ENCODE assay signal across 40 cellular contexts in genomic region chr4:163300445-163300844, GRCh38. TPM values are rescaled to one million over a fixed set of nuclear protein-coding genes. Genes with fewer than 3 reads are reported as not detected.
"Had no signal": no experiment of that assay in that cellular context is flagged by ENCODE, and none has a peak within 500 bp of the region (broad histone marks: within the 10 kb centered on the region; RNA-seq: fewer than 3 reads in every experiment).

No MANE protein-coding gene starts in this region.

- H3K27me3 Mint-ChIP-seq: activated CD4-positive, alpha-beta memory T cell treated with anti-CD3 and anti-CD28 coated beads, Interleukin-2, amount 10 ng/mL, durations not matched to agents 7 days and 5 days; activated CD4-positive, alpha-beta T cell treated with anti-CD3 and anti-CD28 coated beads, Interleukin-2, amount 10 ng/mL, durations not matched to agents 7 days and 5 days; activated CD8-positive, alpha-beta memory T cell treated with anti-CD3 and anti-CD28 coated beads, Interleukin-2, amount 10 ng/mL, durations not matched to agents 7 days and 5 days; activated T-cell treated with anti-CD3 and anti-CD28 coated beads, Interleukin-2, amount 50 U/mL, for 24 hours; activated T-helper 17 cell treated with anti-CD3 and anti-CD28 coated beads, Interleukin-2, amount 50 U/mL, for 72 hours had no signal

- DNase-seq: activated CD4-positive, alpha-beta memory T cell treated with anti-CD3 and anti-CD28 coated beads, Interleukin-2, amount 10 ng/mL, durations not matched to agents 7 days and 5 days; activated CD4-positive, alpha-beta T cell treated with anti-CD3 and anti-CD28 coated beads for 1 hour; activated CD4-positive, alpha-beta T cell treated with anti-CD3 and anti-CD28 coated beads for 36 hours; activated CD4-positive, alpha-beta T cell treated with anti-CD3 and anti-CD28 coated beads for 48 hours; activated CD4-positive, alpha-beta T cell treated with anti-CD3 and anti-CD28 coated beads, Interleukin-2, amount 10 ng/mL, durations not matched to agents 7 days and 5 days; activated CD4-positive, alpha-beta T cell treated with anti-CD3 and anti-CD28 coated beads, Interleukin-2, amount 50 U/mL, for 48 hours; activated CD4-positive, CD25-positive, alpha-beta regulatory T cell; activated CD8-positive, alpha-beta memory T cell treated with anti-CD3 and anti-CD28 coated beads for 24 hours; activated CD8-positive, alpha-beta memory T cell treated with anti-CD3 and anti-CD28 coated beads, Interleukin-2, amount 10 ng/mL, durations not matched to agents 7 days and 5 days; activated CD8-positive, alpha-beta memory T cell treated with anti-CD3 and anti-CD28 coated beads, Interleukin-2, amount 50 U/mL, for 48 hours; activated CD8-positive, alpha-beta T cell treated with anti-CD3 and anti-CD28 coated beads, Interleukin-2, amount 10 ng/mL, durations not matched to agents 7 days and 5 days; activated effector memory CD4-positive, alpha-beta T cell treated with anti-CD3 and anti-CD28 coated beads, Interleukin-2, amount 50 U/mL, for 16 hours; activated gamma-delta T cell treated with Interleukin-2 at 50 U/mL for 16 hours; activated naive CD4-positive, alpha-beta T cell; activated naive CD4-positive, alpha-beta T cell treated with anti-CD3 and anti-CD28 coated beads for 36 hours; activated naive CD4-positive, alpha-beta T cell treated with anti-CD3 and anti-CD28 coated beads, Interleukin-2, amount 50 U/mL, for 16 hours; activated naive CD8-positive, alpha-beta T cell treated with anti-CD3 and anti-CD28 coated beads for 36 hours; activated T-cell treated with anti-CD3 and anti-CD28 coated beads, Interleukin-2, amount 50 U/mL, for 24 hours; activated T-cell treated with anti-CD3 and anti-CD28 coated beads, Interleukin-2, amount 50 U/mL, for 48 hours; adrenal gland; amniotic stem cell; aorta; body of pancreas; brain microvascular endothelial cell; central memory CD4-positive, alpha-beta T cell; T-helper 1 cell; T-helper 2 cell; T-helper 9 cell had no signal

- H3K4me1 Mint-ChIP-seq: activated CD4-positive, alpha-beta memory T cell treated with anti-CD3 and anti-CD28 coated beads, Interleukin-2, amount 10 ng/mL, durations not matched to agents 7 days and 5 days; activated CD4-positive, alpha-beta T cell treated with anti-CD3 and anti-CD28 coated beads for 36 hours; activated CD4-positive, alpha-beta T cell treated with anti-CD3 and anti-CD28 coated beads, Interleukin-2, amount 10 ng/mL, durations not matched to agents 7 days and 5 days; activated CD8-positive, alpha-beta memory T cell treated with anti-CD3 and anti-CD28 coated beads, Interleukin-2, amount 10 ng/mL, durations not matched to agents 7 days and 5 days; activated naive CD8-positive, alpha-beta T cell treated with anti-CD3 and anti-CD28 coated beads for 36 hours; activated T-helper 17 cell treated with anti-CD3 and anti-CD28 coated beads, Interleukin-2, amount 50 U/mL, for 72 hours; WTC11 had no signal

- H3K36me3 ChIP-seq: adrenal gland, brain microvascular endothelial cell, breast epithelium had no signal

- H3K36me3 Mint-ChIP-seq: activated CD8-positive, alpha-beta memory T cell treated with anti-CD3 and anti-CD28 coated beads, Interleukin-2, amount 10 ng/mL, durations not matched to agents 7 days and 5 days; activated naive CD4-positive, alpha-beta T cell treated with anti-CD3 and anti-CD28 coated beads, Interleukin-2, amount 50 U/mL, for 72 hours; activated naive CD8-positive, alpha-beta T cell treated with anti-CD3 and anti-CD28 coated beads for 36 hours; WTC11 had no signal

- H3K27me3 ChIP-seq: adrenal gland, body of pancreas, brain microvascular endothelial cell, breast epithelium had no signal

- H3K9me3 Mint-ChIP-seq: activated CD4-positive, alpha-beta memory T cell treated with anti-CD3 and anti-CD28 coated beads, Interleukin-2, amount 10 ng/mL, durations not matched to agents 7 days and 5 days; activated CD4-positive, alpha-beta T cell treated with anti-CD3 and anti-CD28 coated beads, Interleukin-2, amount 10 ng/mL, durations not matched to agents 7 days and 5 days; activated naive CD4-positive, alpha-beta T cell treated with anti-CD3 and anti-CD28 coated beads for 36 hours; activated naive CD4-positive, alpha-beta T cell treated with anti-CD3 and anti-CD28 coated beads, Interleukin-2, amount 50 U/mL, for 72 hours; activated naive CD8-positive, alpha-beta T cell treated with anti-CD3 and anti-CD28 coated beads for 36 hours; activated T-cell treated with anti-CD3 and anti-CD28 coated beads, Interleukin-2, amount 50 U/mL, for 24 hours; activated T-helper 1 cell treated with anti-CD3 and anti-CD28 coated beads, Interleukin-12 subunit alpha, Interleukin-12 subunit beta, Interleukin-2, Interleukin-4 antibody, amounts not matched to agents 30 ng/mL and 10 ng/mL and 1 ng/mL, durations not matched to agents 14 hours and 24 hours and 36 hours; activated T-helper 17 cell treated with anti-CD3 and anti-CD28 coated beads, Interleukin-2, amount 50 U/mL, for 72 hours; T-helper 1 cell treated with Interleukin-12 subunit alpha and Interleukin-12 subunit beta and Interleukin-4 antibody, amounts not matched to agents 30 μg/mL and 1 μg/mL, for 36 hours; T-helper 2 cell treated with Interferon-gamma antibody and Interleukin-4, amounts not matched to agents 5 μg/mL and 100 μg/mL, for 36 hours had no signal

- H3K4me1 ChIP-seq: adrenal gland, body of pancreas, breast epithelium had no signal

- ATAC-seq: activated CD4-positive, alpha-beta T cell treated with anti-CD3 and anti-CD28 coated beads for 36 hours; activated CD4-positive, CD25-positive, alpha-beta regulatory T cell treated with anti-CD3 and anti-CD28 coated beads, Interleukin-2, amount 50 U/mL, for 24 hours; activated CD8-positive, alpha-beta memory T cell treated with anti-CD3 and anti-CD28 coated beads, Interleukin-2, amount 10 ng/mL, durations not matched to agents 7 days and 5 days; activated CD8-positive, alpha-beta T cell treated with anti-CD3 and anti-CD28 coated beads, Interleukin-2, amount 10 ng/mL, durations not matched to agents 7 days and 5 days; activated naive CD4-positive, alpha-beta T cell treated with anti-CD3 and anti-CD28 coated beads, Interleukin-2, amount 50 U/mL, for 72 hours; activated T-helper 17 cell treated with anti-CD3 and anti-CD28 coated beads, Interleukin-2, amount 50 U/mL, for 72 hours; body of pancreas; WTC11 had no signal

- H3K27ac ChIP-seq: adrenal gland, body of pancreas, brain microvascular endothelial cell, breast epithelium, VCaP had no signal

- H3K4me3 ChIP-seq: adrenal gland, body of pancreas, breast epithelium had no signal

- H3K9me3 ChIP-seq: adrenal gland, body of pancreas had no signal

- H3K4me3 Mint-ChIP-seq: activated CD4-positive, alpha-beta memory T cell treated with anti-CD3 and anti-CD28 coated beads, Interleukin-2, amount 10 ng/mL, durations not matched to agents 7 days and 5 days; activated CD4-positive, alpha-beta T cell treated with anti-CD3 and anti-CD28 coated beads for 36 hours; activated CD4-positive, alpha-beta T cell treated with anti-CD3 and anti-CD28 coated beads, Interleukin-2, amount 10 ng/mL, durations not matched to agents 7 days and 5 days; activated CD8-positive, alpha-beta memory T cell treated with anti-CD3 and anti-CD28 coated beads, Interleukin-2, amount 10 ng/mL, durations not matched to agents 7 days and 5 days; activated CD8-positive, alpha-beta T cell treated with anti-CD3 and anti-CD28 coated beads, Interleukin-2, amount 10 ng/mL, durations not matched to agents 7 days and 5 days; activated naive CD4-positive, alpha-beta T cell treated with anti-CD3 and anti-CD28 coated beads for 36 hours; activated naive CD8-positive, alpha-beta T cell treated with anti-CD3 and anti-CD28 coated beads for 36 hours; activated T-cell treated with anti-CD3 and anti-CD28 coated beads, Interleukin-2, amount 50 U/mL, for 24 hours; activated T-helper 1 cell treated with anti-CD3 and anti-CD28 coated beads, Interleukin-12 subunit alpha, Interleukin-12 subunit beta, Interleukin-2, Interleukin-4 antibody, amounts not matched to agents 30 ng/mL and 10 ng/mL and 1 ng/mL, durations not matched to agents 14 hours and 24 hours and 36 hours; activated T-helper 17 cell treated with anti-CD3 and anti-CD28 coated beads, Interleukin-2, amount 50 U/mL, for 72 hours; T-helper 1 cell treated with Interleukin-12 subunit alpha and Interleukin-12 subunit beta and Interleukin-4 antibody, amounts not matched to agents 30 μg/mL and 1 μg/mL, for 36 hours; T-helper 2 cell treated with Interferon-gamma antibody and Interleukin-4, amounts not matched to agents 5 μg/mL and 100 μg/mL, for 36 hours; WTC11 had no signal

- FAIRE-seq: astrocyte, TTC549 had no signal

- H3K27ac Mint-ChIP-seq: activated CD4-positive, alpha-beta memory T cell treated with anti-CD3 and anti-CD28 coated beads, Interleukin-2, amount 10 ng/mL, durations not matched to agents 7 days and 5 days; activated CD4-positive, alpha-beta T cell treated with anti-CD3 and anti-CD28 coated beads for 36 hours; activated CD4-positive, alpha-beta T cell treated with anti-CD3 and anti-CD28 coated beads, Interleukin-2, amount 10 ng/mL, durations not matched to agents 7 days and 5 days; activated CD8-positive, alpha-beta memory T cell treated with anti-CD3 and anti-CD28 coated beads, Interleukin-2, amount 10 ng/mL, durations not matched to agents 7 days and 5 days; activated CD8-positive, alpha-beta T cell treated with anti-CD3 and anti-CD28 coated beads, Interleukin-2, amount 10 ng/mL, durations not matched to agents 7 days and 5 days; activated naive CD4-positive, alpha-beta T cell treated with anti-CD3 and anti-CD28 coated beads for 36 hours; activated naive CD4-positive, alpha-beta T cell treated with anti-CD3 and anti-CD28 coated beads, Interleukin-2, amount 50 U/mL, for 72 hours; activated naive CD8-positive, alpha-beta T cell treated with anti-CD3 and anti-CD28 coated beads for 36 hours; activated T-cell treated with anti-CD3 and anti-CD28 coated beads, Interleukin-2, amount 50 U/mL, for 24 hours; activated T-helper 1 cell treated with anti-CD3 and anti-CD28 coated beads, Interleukin-12 subunit alpha, Interleukin-12 subunit beta, Interleukin-2, Interleukin-4 antibody, amounts not matched to agents 30 ng/mL and 10 ng/mL and 1 ng/mL, durations not matched to agents 14 hours and 24 hours and 36 hours; activated T-helper 17 cell treated with anti-CD3 and anti-CD28 coated beads, Interleukin-2, amount 50 U/mL, for 72 hours; T-helper 1 cell treated with Interleukin-12 subunit alpha and Interleukin-12 subunit beta and Interleukin-4 antibody, amounts not matched to agents 30 μg/mL and 1 μg/mL, for 36 hours; T-helper 2 cell treated with Interferon-gamma antibody and Interleukin-4, amounts not matched to agents 5 μg/mL and 100 μg/mL, for 36 hours; WTC11 had no signal

RNA-seq across cellular contexts. Expression of gene NPY1R, which starts 32.0 kb away (rescaled TPM):
- total RNA-seq: activated CD4-positive, alpha-beta memory T cell treated with anti-CD3 and anti-CD28 coated beads, Interleukin-2, amount 10 ng/mL, durations not matched to agents 7 days and 5 days; activated CD4-positive, alpha-beta T cell treated with anti-CD3 and anti-CD28 coated beads for 36 hours; activated CD4-positive, alpha-beta T cell treated with anti-CD3 and anti-CD28 coated beads, Interleukin-2, amount 10 ng/mL, durations not matched to agents 7 days and 5 days; activated CD8-positive, alpha-beta memory T cell treated with anti-CD3 and anti-CD28 coated beads, Interleukin-2, amount 10 ng/mL, durations not matched to agents 7 days and 5 days; activated CD8-positive, alpha-beta T cell treated with anti-CD3 and anti-CD28 coated beads, Interleukin-2, amount 10 ng/mL, durations not matched to agents 7 days and 5 days; activated naive CD4-positive, alpha-beta T cell treated with anti-CD3 and anti-CD28 coated beads for 36 hours; activated naive CD4-positive, alpha-beta T cell treated with anti-CD3 and anti-CD28 coated beads, Interleukin-2, amount 50 U/mL, for 72 hours; activated naive CD8-positive, alpha-beta T cell treated with anti-CD3 and anti-CD28 coated beads for 36 hours; activated T-helper 1 cell treated with anti-CD3 and anti-CD28 coated beads, Interleukin-12 subunit alpha, Interleukin-12 subunit beta, Interleukin-2, Interleukin-4 antibody, amounts not matched to agents 30 ng/mL and 10 ng/mL and 1 ng/mL, durations not matched to agents 14 hours and 24 hours and 36 hours; activated T-helper 17 cell treated with anti-CD3 and anti-CD28 coated beads, Interleukin-2, amount 50 U/mL, for 72 hours had no signal

RNA-seq across cellular contexts. Expression of gene NPY5R, which starts 43.2 kb away (rescaled TPM):
- total RNA-seq: activated CD4-positive, alpha-beta memory T cell treated with anti-CD3 and anti-CD28 coated beads, Interleukin-2, amount 10 ng/mL, durations not matched to agents 7 days and 5 days; activated CD4-positive, alpha-beta T cell treated with anti-CD3 and anti-CD28 coated beads for 36 hours; activated CD4-positive, alpha-beta T cell treated with anti-CD3 and anti-CD28 coated beads, Interleukin-2, amount 10 ng/mL, durations not matched to agents 7 days and 5 days; activated CD8-positive, alpha-beta memory T cell treated with anti-CD3 and anti-CD28 coated beads, Interleukin-2, amount 10 ng/mL, durations not matched to agents 7 days and 5 days; activated CD8-positive, alpha-beta T cell treated with anti-CD3 and anti-CD28 coated beads, Interleukin-2, amount 10 ng/mL, durations not matched to agents 7 days and 5 days; activated naive CD4-positive, alpha-beta T cell treated with anti-CD3 and anti-CD28 coated beads for 36 hours; activated naive CD4-positive, alpha-beta T cell treated with anti-CD3 and anti-CD28 coated beads, Interleukin-2, amount 50 U/mL, for 72 hours; activated naive CD8-positive, alpha-beta T cell treated with anti-CD3 and anti-CD28 coated beads for 36 hours; activated T-helper 1 cell treated with anti-CD3 and anti-CD28 coated beads, Interleukin-12 subunit alpha, Interleukin-12 subunit beta, Interleukin-2, Interleukin-4 antibody, amounts not matched to agents 30 ng/mL and 10 ng/mL and 1 ng/mL, durations not matched to agents 14 hours and 24 hours and 36 hours; activated T-helper 17 cell treated with anti-CD3 and anti-CD28 coated beads, Interleukin-2, amount 50 U/mL, for 72 hours; astrocyte; cardiac septum had no signal
